Comparison of ENCODE assay signal across 9 cellular contexts in genomic region chr5:73754254-73754653, GRCh38.
"Had no signal": no experiment of that assay in that cellular context is flagged by ENCODE, and none has a peak within 500 bp of the region (broad histone marks: within the 10 kb centered on the region; RNA-seq: fewer than 3 reads in every experiment).

No MANE protein-coding gene starts in this region.

- H3K4me1 Mint-ChIP-seq: GM23338, H9 had no signal

- H2AFZ ChIP-seq: GM23338 had no signal

- H3K4me3 Mint-ChIP-seq: GM23338, H9, HFFc6 had no signal

- H3K27ac Mint-ChIP-seq: GM23338, H9, HFFc6 had no signal

- H3K4me3 ChIP-seq: GM23338, K562 had no signal

- ATAC-seq: GM23338, K562 had no signal

- FAIRE-seq: H1, H54, HTR-8/SVneo, K562 had no signal

- H3K9me3 Mint-ChIP-seq: GM23338, H9, HFFc6 had no signal

- DNase-seq: H9, HCEC 1CT, HFFc6, KG1 had no signal

- H3K4me2 ChIP-seq: GM23338 had no signal
